Comparison of ENCODE assay signal across 1 cellular context in genomic region chr1:234515821-234516241, GRCh38.
A peak's percentile ranks its signal among the peaks of the same experiment; 100 is the strongest.
TF ChIP-seq lines count a peak whose summit lies in the region.

No MANE protein-coding gene starts in this region.

TF ChIP-seq in K562, 482 proteins besides CTCF, POLR2A, EP300 and RAD21 (continued from another document):
- 0 out of 2 replicates have a peak, but pooled peaks have one; percentile 21 for TF ChIP-seq ZNF592 (IDR thresholded peaks at IDR 0.05)
